In the genomic region with DNA sequence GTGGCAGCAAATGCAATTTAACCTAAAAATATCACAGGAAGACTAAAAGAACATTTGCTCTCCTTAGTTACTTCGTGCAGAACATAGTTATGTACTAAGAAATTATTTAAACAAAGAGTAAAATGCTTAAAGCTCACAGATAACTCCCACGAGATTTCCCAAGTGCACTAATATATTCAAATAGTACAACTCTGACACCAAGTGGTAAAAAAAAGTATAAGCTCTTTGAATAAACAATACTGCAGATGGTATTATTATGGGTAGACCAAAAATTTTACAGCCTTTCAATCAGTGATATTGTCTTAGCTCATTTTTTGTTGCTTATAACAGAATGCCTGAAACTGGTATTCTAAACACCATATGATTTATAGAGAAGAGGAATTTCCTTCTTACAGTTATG, we compare ENCODE assay signal across 11 cellular contexts. TPM values are rescaled to one million over a fixed set of nuclear protein-coding genes. Genes with fewer than 3 reads are reported as not detected.
DNase-seq lines count a peak whose midpoint lies in the region; ATAC-seq and TF ChIP-seq lines count a peak whose summit lies in the region.
"Had no signal": no experiment of that assay in that cellular context is flagged by ENCODE, and none has a peak within 500 bp of the region (broad histone marks: within the 10 kb centered on the region; RNA-seq: fewer than 3 reads in every experiment).

No MANE protein-coding gene starts in this region.

- no peaks in the 10 kb centered on the region for H3F3A ChIP-seq in SK-N-SH (replicated peaks; ENCODE audit: insufficient read depth)

- ATAC-seq in GM21515 (IDR thresholded peaks at IDR 0.05; ENCODE audit: unreplicated experiment): no peak
- no peak for ATAC-seq in GM19324 (IDR thresholded peaks at IDR 0.05; ENCODE audit: low FRiP score, unreplicated experiment)
- no peak for ATAC-seq in activated T-cell treated with anti-CD3 and anti-CD28 coated beads, Interleukin-2, amount 50 U/mL, for 72 hours (replicated peaks in 1 of 2)
- ATAC-seq: activated CD8-positive, alpha-beta T cell treated with anti-CD3 and anti-CD28 coated beads, Interleukin-2, amount 10 ng/mL, durations not matched to agents 7 days and 5 days had no signal

- H3K9me3 ChIP-seq in SK-N-SH: no peaks in the 10 kb centered on the region

- H3K4me3 Mint-ChIP-seq in activated T-cell treated with anti-CD3 and anti-CD28 coated beads, Interleukin-2, amount 50 U/mL, for 72 hours: no peak overlapping the region
- H3K4me3 Mint-ChIP-seq: activated CD8-positive, alpha-beta T cell treated with anti-CD3 and anti-CD28 coated beads, Interleukin-2, amount 10 ng/mL, durations not matched to agents 7 days and 5 days had no signal

- POLR2A ChIA-PET in SK-N-SH (lab: Yijun Ruan, JAX): no interaction called here

- H3K18ac ChIP-seq in mesendoderm (ENCODE audit: low read length): no peak overlapping the region

- CTCF ChIA-PET in SK-N-SH (lab: Yijun Ruan, JAX): interaction anchor here (0.7 to 1.1 kb wide), 5 partner anchors 9 to 285 kb away, joined by 3 to 8 read pairs (median 4); no protein-coding TSS in a partner anchor

- H3K9me3 Mint-ChIP-seq in activated T-cell treated with anti-CD3 and anti-CD28 coated beads, Interleukin-2, amount 50 U/mL, for 72 hours: no peaks in the 10 kb centered on the region

- no peak overlapping the region for H3K9ac ChIP-seq in SK-N-SH
- no peak overlapping the region for H3K9ac ChIP-seq in mesendoderm (ENCODE audit: low read length)

- H2AFZ ChIP-seq in SK-N-SH (ENCODE audit: low read depth): no peak overlapping the region

- no peaks in the 10 kb centered on the region for H3K36me3 ChIP-seq in SK-N-SH (replicated peaks in 1 of 2; ENCODE audit: control insufficient read depth in 1 of 2, insufficient read depth in 2 of 2, low read length in 1 of 2)
- H3K36me3 ChIP-seq in mesendoderm (ENCODE audit: control insufficient read depth, insufficient read depth, low read length): no peaks in the 10 kb centered on the region

- no peaks in the 10 kb centered on the region for H4K20me1 ChIP-seq in SK-N-SH (ENCODE audit: insufficient read depth)

- no peaks in the 10 kb centered on the region for H3K79me1 ChIP-seq in mesendoderm (ENCODE audit: low read length)

- peaks cover 9% of the 10 kb centered on the region for H3K27me3 Mint-ChIP-seq in activated T-cell treated with anti-CD3 and anti-CD28 coated beads, Interleukin-2, amount 50 U/mL, for 72 hours (ENCODE audit: low read depth)

- no peaks in the 10 kb centered on the region; the same call in 1 of the 2 replicates for H3K27me3 ChIP-seq in SK-N-SH (ENCODE audit: insufficient read depth)
- no peaks in the 10 kb centered on the region for H3K27me3 ChIP-seq in mesendoderm (ENCODE audit: insufficient read depth, low read length, poor library complexity)

- H2BK15ac ChIP-seq in mesendoderm (replicated peaks; ENCODE audit: low read depth): no peak overlapping the region

- WGBS in SK-N-SH (ENCODE audit: low lambda C conversion rate): 29% methylated on average over 2 of the region's 2 CpGs
- no CpG with 5 or more reads among the region's 2 CpGs for WGBS in mesendoderm (ENCODE audit: extremely low coverage, insufficient coverage, low lambda C conversion rate)

- no peak overlapping the region for H3K56ac ChIP-seq in mesendoderm (ENCODE audit: low read length)

- H3K9me2 ChIP-seq in SK-N-SH: no peaks in the 10 kb centered on the region

- TF ChIP-seq RAD21 in SK-N-SH (IDR thresholded peaks at IDR 0.05; ENCODE audit: low read length): peak; percentile 38

- no peak overlapping the region for H4K5ac ChIP-seq in mesendoderm (ENCODE audit: low read length)

- H3K4ac ChIP-seq in mesendoderm (ENCODE audit: low read depth, low read length): no peak overlapping the region

- DNase-seq in AG08396 (ENCODE audit: low spot score): peak; percentile 16
- peak; percentile 32 for DNase-seq in H4 (ENCODE audit: low spot score)
- no peak for DNase-seq in SK-N-SH
- peak; percentile 44 for DNase-seq in iris pigment epithelial cell (ENCODE audit: low read depth)
- DNase-seq in mesendoderm: no peak
- DNase-seq in activated T-cell treated with anti-CD3 and anti-CD28 coated beads, Interleukin-2, amount 50 U/mL, for 72 hours: no peak
- DNase-seq: activated CD8-positive, alpha-beta T cell treated with anti-CD3 and anti-CD28 coated beads, Interleukin-2, amount 10 ng/mL, durations not matched to agents 7 days and 5 days; cortex of kidney; NCI-H187 treated with DMSO at 0.1 percent for 48 hours had no signal

- peaks cover 12% of the 10 kb centered on the region for H3K4me1 Mint-ChIP-seq in activated T-cell treated with anti-CD3 and anti-CD28 coated beads, Interleukin-2, amount 50 U/mL, for 72 hours (ENCODE audit: low read depth)

- H3K4me2 ChIP-seq in SK-N-SH (no peak overlapping the region), mesendoderm (ENCODE audit: low read length) (no peak overlapping the region)

- H3K36me3 Mint-ChIP-seq in activated T-cell treated with anti-CD3 and anti-CD28 coated beads, Interleukin-2, amount 50 U/mL, for 72 hours (ENCODE audit: insufficient read depth in 2 of 2): no peaks in the 10 kb centered on the region

- H3K4me3 ChIP-seq in SK-N-SH (ENCODE audit: low read depth in 2 of 2, low read length in 1 of 2) (no peak overlapping the region), mesendoderm (ENCODE audit: low read length) (no peak overlapping the region)

- H2BK120ac ChIP-seq in mesendoderm (ENCODE audit: low read depth, low read length): no peak overlapping the region

- H4K8ac ChIP-seq in mesendoderm (ENCODE audit: low read depth, low read length): no peak overlapping the region

- no peak overlapping the region for H3K23ac ChIP-seq in mesendoderm (ENCODE audit: low read length)

- H3K79me2 ChIP-seq in SK-N-SH (ENCODE audit: insufficient read depth) (no peaks in the 10 kb centered on the region), mesendoderm (ENCODE audit: control insufficient read depth, insufficient read depth, low read length) (no peaks in the 10 kb centered on the region)

- peak; percentile 48 for TF ChIP-seq CTCF in SK-N-SH (IDR thresholded peaks at IDR 0.05)

- no peak for TF ChIP-seq EP300 in SK-N-SH (IDR thresholded peaks at IDR 0.05; ENCODE audit: borderline replicate concordance in 1 of 2, low read depth in 1 of 2, low read length in 1 of 2)

- H3K4me1 ChIP-seq in SK-N-SH (ENCODE audit: control insufficient read depth in 1 of 2, insufficient read depth in 2 of 2, low read depth in 1 of 2, low read length in 1 of 2) (no peaks in the 10 kb centered on the region), mesendoderm (ENCODE audit: control insufficient read depth, low read depth, low read length) (no peaks in the 10 kb centered on the region)

- no peak overlapping the region for H2AK5ac ChIP-seq in mesendoderm (ENCODE audit: low read length)

- no peak overlapping the region for H3K27ac ChIP-seq in SK-N-SH (ENCODE audit: low read depth in 2 of 2, low read length in 1 of 2)
- H3K27ac ChIP-seq in mesendoderm (ENCODE audit: low read depth, low read length): no peak overlapping the region

- no peak overlapping the region for H3K27ac Mint-ChIP-seq in activated T-cell treated with anti-CD3 and anti-CD28 coated beads, Interleukin-2, amount 50 U/mL, for 72 hours
- H3K27ac Mint-ChIP-seq: activated CD8-positive, alpha-beta T cell treated with anti-CD3 and anti-CD28 coated beads, Interleukin-2, amount 10 ng/mL, durations not matched to agents 7 days and 5 days had no signal

- no peak overlapping the region for H2BK5ac ChIP-seq in mesendoderm (ENCODE audit: low read length)

TF ChIP-seq in SK-N-SH, 30 proteins besides CTCF, POLR2A, EP300 and RAD21 (continues in another document):
- TF ChIP-seq, protein P1, sequence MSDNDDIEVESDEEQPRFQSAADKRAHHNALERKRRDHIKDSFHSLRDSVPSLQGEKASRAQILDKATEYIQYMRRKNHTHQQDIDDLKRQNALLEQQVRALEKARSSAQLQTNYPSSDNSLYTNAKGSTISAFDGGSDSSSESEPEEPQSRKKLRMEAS (IDR thresholded peaks at IDR 0.05; ENCODE audit: low read depth): no peak
- TF ChIP-seq SIN3A (IDR thresholded peaks at IDR 0.05; ENCODE audit: borderline replicate concordance, low read depth, low read length): no peak
- TF ChIP-seq GABPA (IDR thresholded peaks at IDR 0.05; ENCODE audit: low read depth): no peak
- TF ChIP-seq YY1 (IDR thresholded peaks at IDR 0.05; ENCODE audit: low read depth): no peak
- TF ChIP-seq, protein P2, sequence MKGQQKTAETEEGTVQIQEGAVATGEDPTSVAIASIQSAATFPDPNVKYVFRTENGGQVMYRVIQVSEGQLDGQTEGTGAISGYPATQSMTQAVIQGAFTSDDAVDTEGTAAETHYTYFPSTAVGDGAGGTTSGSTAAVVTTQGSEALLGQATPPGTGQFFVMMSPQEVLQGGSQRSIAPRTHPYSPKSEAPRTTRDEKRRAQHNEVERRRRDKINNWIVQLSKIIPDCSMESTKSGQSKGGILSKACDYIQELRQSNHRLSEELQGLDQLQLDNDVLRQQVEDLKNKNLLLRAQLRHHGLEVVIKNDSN (IDR thresholded peaks at IDR 0.05; ENCODE audit: borderline replicate concordance, low read depth): no peak
- no peak for TF ChIP-seq FOXM1 (IDR thresholded peaks at IDR 0.05; ENCODE audit: low read depth)
- no peak for TF ChIP-seq NFIC (IDR thresholded peaks at IDR 0.05; ENCODE audit: borderline replicate concordance)
- no peak for TF ChIP-seq SMC3 (IDR thresholded peaks at IDR 0.05; ENCODE audit: low read depth, low read length)
- TF ChIP-seq FOSL2 (IDR thresholded peaks at IDR 0.05; ENCODE audit: borderline replicate concordance, low read depth): no peak
- no peak for TF ChIP-seq RCOR1 (IDR thresholded peaks at IDR 0.05; ENCODE audit: low read length)
- no peak for TF ChIP-seq POLR2AphosphoS5 (IDR thresholded peaks at IDR 0.05; ENCODE audit: low read depth, low read length)
- no peak for TF ChIP-seq CHD2 (IDR thresholded peaks at IDR 0.05; ENCODE audit: low read length, partially characterized antibody)
- TF ChIP-seq TAF1 (IDR thresholded peaks at IDR 0.05; ENCODE audit: borderline replicate concordance, low read depth, low read length): no peak
- no peak for TF ChIP-seq GATA2 (CRISPR knock-in tag; IDR thresholded peaks at IDR 0.05)

RNA-seq across cellular contexts. Expression of a gene that starts 52.8 kb away (rescaled TPM):
- total RNA-seq in H4 (2014; rRNA removed; shearing (Covaris generic)): 0.31 and 0.88 TPM in 2 replicates
- 0.03 TPM in 2 replicates for polyA plus RNA-seq in SK-N-SH (2012; rRNA removed)
- polyA plus RNA-seq in SK-N-SH (2012; cell fraction: cytosol; rRNA removed): 0.03 and 0.05 TPM in 2 replicates
- polyA plus RNA-seq in SK-N-SH (2012; cell fraction: nucleus; rRNA removed): 0.06 and 0.07 TPM in 2 replicates
- polyA plus RNA-seq in mesendoderm (2013, experiment 1 of 2): 2.2 TPM
- polyA plus RNA-seq in mesendoderm (2013, experiment 2 of 2): 2.4 TPM
- under 1 TPM in 1 of 2 donors, not detected in 1; 0.05 TPM for total RNA-seq in activated T-cell treated with anti-CD3 and anti-CD28 coated beads, Interleukin-2, amount 50 U/mL, for 72 hours
- total RNA-seq: activated CD8-positive, alpha-beta T cell treated with anti-CD3 and anti-CD28 coated beads, Interleukin-2, amount 10 ng/mL, durations not matched to agents 7 days and 5 days had no signal

RNA-seq across cellular contexts. Expression of a gene that starts 55.3 kb away (rescaled TPM):
- 42.7 and 63.4 TPM in 2 replicates for total RNA-seq in H4 (2014; rRNA removed; shearing (Covaris generic))
- 16.2 and 18.7 TPM in 2 replicates for polyA plus RNA-seq in SK-N-SH (2012; rRNA removed)
- 21.4 and 29.5 TPM in 2 replicates for polyA plus RNA-seq in SK-N-SH (2012; cell fraction: cytosol; rRNA removed)
- 32.9 and 47.4 TPM in 2 replicates for polyA plus RNA-seq in SK-N-SH (2012; cell fraction: nucleus; rRNA removed)
- polyA plus RNA-seq in mesendoderm (2013, experiment 1 of 2): 61.3 TPM
- 60.1 TPM for polyA plus RNA-seq in mesendoderm (2013, experiment 2 of 2)
- total RNA-seq in activated T-cell treated with anti-CD3 and anti-CD28 coated beads, Interleukin-2, amount 50 U/mL, for 72 hours: 10 to 100 TPM; 99.4 to 99.7 TPM

Comparison
In these comparisons a context has a peak if more than half of its experiments do, and no peak if none do; other contexts are left out.
1. DNase-seq: peak in AG08396 (single experiment), H4 (single experiment) and iris pigment epithelial cell (single experiment); none in SK-N-SH (single experiment), mesendoderm (single experiment) and activated T-cell treated with anti-CD3 and anti-CD28 coated beads, Interleukin-2, amount 50 U/mL, for 72 hours (0 of 2).